19 cellular contexts compared by ENCODE assay signal in the genomic region with DNA sequence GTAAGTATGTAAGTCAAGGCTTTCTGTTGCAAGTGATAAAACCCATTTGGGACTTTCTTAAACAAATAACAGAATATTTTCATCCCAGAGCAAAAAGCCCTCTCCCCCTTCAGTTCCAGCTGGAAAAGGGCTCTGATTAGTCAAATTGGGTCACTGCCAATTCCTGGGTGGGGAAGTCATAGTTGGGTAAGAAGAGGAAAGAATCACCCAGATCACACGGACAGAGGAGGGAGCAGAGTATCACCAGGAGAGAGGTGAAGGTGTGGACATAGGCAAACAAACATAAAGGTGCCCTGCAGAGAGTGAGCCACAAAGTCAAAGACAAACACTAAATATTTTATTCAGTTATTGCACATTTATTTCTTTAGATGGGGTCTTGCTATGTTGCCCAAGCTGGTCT. TPM values are rescaled to one million over a fixed set of nuclear protein-coding genes. Genes with fewer than 3 reads are reported as not detected.
DNase-seq lines count a peak whose midpoint lies in the region; ATAC-seq lines count a peak whose summit lies in the region.
"Had no signal": no experiment of that assay in that cellular context is flagged by ENCODE, and none has a peak within 500 bp of the region (broad histone marks: within the 10 kb centered on the region; RNA-seq: fewer than 3 reads in every experiment).

No MANE protein-coding gene starts in this region.

- no peaks in the 10 kb centered on the region for H3K36me3 Mint-ChIP-seq in dendritic cell treated with granulocyte-macrophage colony-stimulating factor and Interleukin-4, amounts not matched to agents 40 ng/mL and 50 ng/mL, for 4 days (ENCODE audit: low read depth)
- peaks cover 0 to 21% (median 0%) of the 10 kb centered on the region in 5 donors for H3K36me3 Mint-ChIP-seq in naive thymus-derived CD4-positive, alpha-beta T cell
- H3K36me3 Mint-ChIP-seq: activated naive CD8-positive, alpha-beta T cell treated with anti-CD3 and anti-CD28 coated beads for 36 hours had no signal

- DNase-seq in NCI-H345 (lab: John Stamatoyannopoulos, UW) (peak; percentile 15), NCI-H345 treated with DMSO at 0.1 percent for 48 hours (lab: John Stamatoyannopoulos, UW; ENCODE audit: unreplicated experiment) (no peak), NCI-H226 (peak; percentile 21), NCI-H1694 treated with DMSO at 0.1 percent for 48 hours (lab: John Stamatoyannopoulos, UW) (no peak), NCI-H82 treated with DMSO at 0.1 percent for 48 hours (lab: John Stamatoyannopoulos, UW; ENCODE audit: unreplicated experiment) (no peak)
- no peak for DNase-seq in naive thymus-derived CD4-positive, alpha-beta T cell
- DNase-seq: activated CD8-positive, alpha-beta memory T cell treated with anti-CD3 and anti-CD28 coated beads, Interleukin-2, amount 50 U/mL, for 48 hours; activated naive CD8-positive, alpha-beta T cell treated with anti-CD3 and anti-CD28 coated beads for 36 hours; DMS153; dorsolateral prefrontal cortex; gastrocnemius medialis; NCI-H2081; stimulated activated CD4-positive, alpha-beta T cell treated with anti-CD3 and anti-CD28 coated beads, Interleukin-1b, Interleukin-23, amount 100 ng/mL, for 48 hours; stimulated activated CD8-positive, alpha-beta memory T cell treated with anti-CD3 and anti-CD28 coated beads, Interleukin-4, amount 100 ng/mL, for 48 hours; WERI-Rb-1 had no signal

- no peak overlapping the region for H3K4me3 ChIP-seq in naive thymus-derived CD4-positive, alpha-beta T cell (ENCODE audit: low read length)
- H3K4me3 ChIP-seq: dorsolateral prefrontal cortex, gastrocnemius medialis, tibial nerve had no signal

- H3K4me1 Mint-ChIP-seq in dendritic cell treated with granulocyte-macrophage colony-stimulating factor and Interleukin-4, amounts not matched to agents 40 ng/mL and 50 ng/mL, for 4 days (ENCODE audit: low read depth) = peaks cover 69% of the 10 kb centered on the region
- peaks cover 39 to 69% (median 57%) of the 10 kb centered on the region in 7 donors for H3K4me1 Mint-ChIP-seq in naive thymus-derived CD4-positive, alpha-beta T cell

- no peak for ATAC-seq in naive thymus-derived CD4-positive, alpha-beta T cell
- ATAC-seq in HG03442 (IDR thresholded peaks at IDR 0.05; ENCODE audit: unreplicated experiment) = no peak
- ATAC-seq: gastrocnemius medialis had no signal

- POLR2A ChIA-PET in naive thymus-derived CD4-positive, alpha-beta T cell (lab: Charles Lee) = interaction anchor here (0.6 to 7.0 kb wide), 5 partner anchors 12 to 71 kb away, joined by 3 to 119 read pairs (median 4); a partner anchor contains a TSS

- no peaks in the 10 kb centered on the region for H3K9me3 Mint-ChIP-seq in dendritic cell treated with granulocyte-macrophage colony-stimulating factor and Interleukin-4, amounts not matched to agents 40 ng/mL and 50 ng/mL, for 4 days
- no peaks in the 10 kb centered on the region for H3K9me3 Mint-ChIP-seq in naive thymus-derived CD4-positive, alpha-beta T cell
- H3K9me3 Mint-ChIP-seq: activated naive CD8-positive, alpha-beta T cell treated with anti-CD3 and anti-CD28 coated beads for 36 hours; IgD-negative memory B cell had no signal

- H3K36me3 ChIP-seq in naive thymus-derived CD4-positive, alpha-beta T cell (ENCODE audit: control insufficient read depth in 2 of 3, insufficient read depth in 3 of 3, low read length in 3 of 3) = no peaks in the 10 kb centered on the region
- H3K36me3 ChIP-seq: gastrocnemius medialis, tibial nerve, WERI-Rb-1 had no signal

- no peaks in the 10 kb centered on the region for H3K27me3 Mint-ChIP-seq in dendritic cell treated with granulocyte-macrophage colony-stimulating factor and Interleukin-4, amounts not matched to agents 40 ng/mL and 50 ng/mL, for 4 days
- H3K27me3 Mint-ChIP-seq in naive thymus-derived CD4-positive, alpha-beta T cell = no peaks in the 10 kb centered on the region
- H3K27me3 Mint-ChIP-seq: activated naive CD8-positive, alpha-beta T cell treated with anti-CD3 and anti-CD28 coated beads for 36 hours had no signal

- H3K4me3 Mint-ChIP-seq in dendritic cell treated with granulocyte-macrophage colony-stimulating factor and Interleukin-4, amounts not matched to agents 40 ng/mL and 50 ng/mL, for 4 days = no peak overlapping the region
- H3K4me3 Mint-ChIP-seq in naive thymus-derived CD4-positive, alpha-beta T cell = peak overlapping the region in 1 of 10 donors; percentile 8
- H3K4me3 Mint-ChIP-seq: activated naive CD8-positive, alpha-beta T cell treated with anti-CD3 and anti-CD28 coated beads for 36 hours; IgD-negative memory B cell had no signal

- H3K9me3 ChIP-seq in naive thymus-derived CD4-positive, alpha-beta T cell (ENCODE audit: control insufficient read depth in 2 of 3, low read length in 3 of 3) = no peaks in the 10 kb centered on the region
- H3K9me3 ChIP-seq: gastrocnemius medialis, tibial nerve had no signal

- intact Hi-C loops in dendritic cell treated with granulocyte-macrophage colony-stimulating factor and Interleukin-4, amounts not matched to agents 40 ng/mL and 50 ng/mL, for 4 days (cut with micrococcal nuclease) = loop anchor here (5.0 kb wide), 3 partner anchors 36 to 1646 kb away; a partner anchor contains a TSS
- intact Hi-C loops in naive thymus-derived CD4-positive, alpha-beta T cell (cut with micrococcal nuclease) = loop anchor here in 1 of 2 donors (2.0 kb wide), 1 partner anchor 49 kb away; no protein-coding TSS in a partner anchor

- peaks cover 33 to 40% of the 10 kb centered on the region in 2 donors for H3K4me1 ChIP-seq in naive thymus-derived CD4-positive, alpha-beta T cell (ENCODE audit: control insufficient read depth in 2 of 2, insufficient read depth in 2 of 2, low read length in 2 of 2)

- peak overlapping the region; percentile 40 for H3K27ac ChIP-seq in naive thymus-derived CD4-positive, alpha-beta T cell (ENCODE audit: low read depth, low read length)
- H3K27ac ChIP-seq: dorsolateral prefrontal cortex, gastrocnemius medialis, tibial nerve, WERI-Rb-1 had no signal

- H3K27ac Mint-ChIP-seq in dendritic cell treated with granulocyte-macrophage colony-stimulating factor and Interleukin-4, amounts not matched to agents 40 ng/mL and 50 ng/mL, for 4 days = peak overlapping the region; percentile 54
- peak overlapping the region in 8 of 9 donors; percentile 65 to 90 (median 81) for H3K27ac Mint-ChIP-seq in naive thymus-derived CD4-positive, alpha-beta T cell
- H3K27ac Mint-ChIP-seq: activated naive CD8-positive, alpha-beta T cell treated with anti-CD3 and anti-CD28 coated beads for 36 hours; IgD-negative memory B cell had no signal

- CTCF ChIA-PET in naive thymus-derived CD4-positive, alpha-beta T cell (lab: Charles Lee) = interaction anchor here (1.8 kb wide), 1 partner anchor 35 kb away, joined by 4 read pairs; no protein-coding TSS in a partner anchor

- H3K27me3 ChIP-seq in naive thymus-derived CD4-positive, alpha-beta T cell (ENCODE audit: control insufficient read depth in 2 of 2, insufficient read depth in 2 of 2, low read length in 2 of 2) = no peaks in the 10 kb centered on the region
- H3K27me3 ChIP-seq: dorsolateral prefrontal cortex, gastrocnemius medialis, tibial nerve had no signal

RNA-seq across cellular contexts. Expression of a gene that starts 36.3 kb away (rescaled TPM):
- 100 to 1,000 TPM; 179 to 555 (median 375) TPM for total RNA-seq in naive thymus-derived CD4-positive, alpha-beta T cell
- polyA plus RNA-seq in naive thymus-derived CD4-positive, alpha-beta T cell = 100 to 1,000 TPM; 165 to 249 TPM

Comparison
In these comparisons a context has a peak if more than half of its experiments do, and no peak if none do; other contexts are left out.
1. DNase-seq: peak in NCI-H345 (single experiment) and NCI-H226 (single experiment); none in NCI-H345 treated with DMSO at 0.1 percent for 48 hours (single experiment), naive thymus-derived CD4-positive, alpha-beta T cell (0 of 9), NCI-H1694 treated with DMSO at 0.1 percent for 48 hours (single experiment) and NCI-H82 treated with DMSO at 0.1 percent for 48 hours (single experiment).